39 cellular contexts compared by ENCODE assay signal in genomic region chr7:138658889-138659288, GRCh38. TPM values are rescaled to one million over a fixed set of nuclear protein-coding genes. Genes with fewer than 3 reads are reported as not detected.
"Had no signal": no experiment of that assay in that cellular context is flagged by ENCODE, and none has a peak within 500 bp of the region (broad histone marks: within the 10 kb centered on the region; RNA-seq: fewer than 3 reads in every experiment).

No MANE protein-coding gene starts in this region.

- H3K27ac Mint-ChIP-seq: activated CD4-positive, alpha-beta memory T cell treated with anti-CD3 and anti-CD28 coated beads, Interleukin-2, amount 10 ng/mL, durations not matched to agents 7 days and 5 days; activated CD8-positive, alpha-beta memory T cell treated with anti-CD3 and anti-CD28 coated beads, Interleukin-2, amount 10 ng/mL, durations not matched to agents 7 days and 5 days; activated naive CD4-positive, alpha-beta T cell treated with anti-CD3 and anti-CD28 coated beads, Interleukin-2, amount 10 ng/mL, durations not matched to agents 7 days and 5 days; activated naive CD8-positive, alpha-beta T cell; activated naive CD8-positive, alpha-beta T cell treated with anti-CD3 and anti-CD28 coated beads, Interleukin-2, amount 50 U/mL, for 24 hours had no signal

- ATAC-seq: activated CD8-positive, alpha-beta memory T cell treated with anti-CD3 and anti-CD28 coated beads, Interleukin-2, amount 10 ng/mL, durations not matched to agents 7 days and 5 days; activated naive CD8-positive, alpha-beta T cell treated with anti-CD3 and anti-CD28 coated beads, Interleukin-2, amount 50 U/mL, for 24 hours had no signal

- H3K4me2 ChIP-seq: KMS-11 had no signal

- DNase-seq: activated CD4-positive, alpha-beta memory T cell treated with anti-CD3 and anti-CD28 coated beads, Interleukin-2, amount 10 ng/mL, durations not matched to agents 7 days and 5 days; activated CD4-positive, alpha-beta T cell treated with anti-CD3 and anti-CD28 coated beads for 1 hour; activated CD4-positive, alpha-beta T cell treated with anti-CD3 and anti-CD28 coated beads for 48 hours; activated CD4-positive, CD25-positive, alpha-beta regulatory T cell; activated CD8-positive, alpha-beta memory T cell treated with anti-CD3 and anti-CD28 coated beads for 24 hours; activated CD8-positive, alpha-beta memory T cell treated with anti-CD3 and anti-CD28 coated beads, Interleukin-2, amount 10 ng/mL, durations not matched to agents 7 days and 5 days; activated CD8-positive, alpha-beta memory T cell treated with anti-CD3 and anti-CD28 coated beads, Interleukin-2, amount 50 U/mL, for 48 hours; activated effector memory CD4-positive, alpha-beta T cell treated with Interleukin-2 at 50 U/mL for 16 hours; activated naive CD4-positive, alpha-beta T cell treated with anti-CD3 and anti-CD28 coated beads, Interleukin-2, amount 10 ng/mL, durations not matched to agents 7 days and 5 days; activated naive CD8-positive, alpha-beta T cell treated with anti-CD3 and anti-CD28 coated beads, Interleukin-2, amount 50 U/mL, for 24 hours; activated T-cell treated with anti-CD3 and anti-CD28 coated beads, Interleukin-2, amount 50 U/mL, for 48 hours; amniotic stem cell; aorta; brain microvascular endothelial cell; central memory CD4-positive, alpha-beta T cell; MM.1S; MV-4-11; NCI-H1092; NCI-H1417; NCI-H146; NCI-H187; NCI-H2029 treated with DMSO at 0.1 percent for 48 hours; NCI-H2107; NCI-H2171; NCI-H226; NCI-H446 treated with DMSO at 0.1 percent for 48 hours; NCI-H524; NCI-H69; NK-92 treated with Interleukin-12 subunit alpha and Interleukin-12 subunit beta, amount 100 ng/mL, for 24 hours; Right ventricle myocardium superior; SW 1271; T-helper 1 cell; T-helper 2 cell; T-helper 9 cell had no signal

- H3K27me3 Mint-ChIP-seq: activated naive CD8-positive, alpha-beta T cell had no signal

- H3K36me3 Mint-ChIP-seq: activated CD8-positive, alpha-beta memory T cell treated with anti-CD3 and anti-CD28 coated beads, Interleukin-2, amount 10 ng/mL, durations not matched to agents 7 days and 5 days; activated naive CD4-positive, alpha-beta T cell treated with anti-CD3 and anti-CD28 coated beads, Interleukin-2, amount 10 ng/mL, durations not matched to agents 7 days and 5 days; activated naive CD8-positive, alpha-beta T cell had no signal

- H3K27me3 ChIP-seq: brain microvascular endothelial cell had no signal

- H3K9ac ChIP-seq: KMS-11 had no signal

- H3K27ac ChIP-seq: brain microvascular endothelial cell, KMS-11, VCaP had no signal

- H3K4me3 Mint-ChIP-seq: activated CD4-positive, alpha-beta memory T cell treated with anti-CD3 and anti-CD28 coated beads, Interleukin-2, amount 10 ng/mL, durations not matched to agents 7 days and 5 days; activated CD8-positive, alpha-beta memory T cell treated with anti-CD3 and anti-CD28 coated beads, Interleukin-2, amount 10 ng/mL, durations not matched to agents 7 days and 5 days; activated naive CD4-positive, alpha-beta T cell treated with anti-CD3 and anti-CD28 coated beads, Interleukin-2, amount 10 ng/mL, durations not matched to agents 7 days and 5 days; activated naive CD8-positive, alpha-beta T cell; activated naive CD8-positive, alpha-beta T cell treated with anti-CD3 and anti-CD28 coated beads, Interleukin-2, amount 50 U/mL, for 24 hours had no signal

- H3K36me3 ChIP-seq: brain microvascular endothelial cell had no signal

- H3K9me3 Mint-ChIP-seq: activated CD4-positive, alpha-beta memory T cell treated with anti-CD3 and anti-CD28 coated beads, Interleukin-2, amount 10 ng/mL, durations not matched to agents 7 days and 5 days; activated naive CD4-positive, alpha-beta T cell treated with anti-CD3 and anti-CD28 coated beads, Interleukin-2, amount 10 ng/mL, durations not matched to agents 7 days and 5 days; activated naive CD8-positive, alpha-beta T cell treated with anti-CD3 and anti-CD28 coated beads, Interleukin-2, amount 50 U/mL, for 24 hours had no signal

RNA-seq across cellular contexts. Expression of gene SVOPL, which starts 42.3 kb away (rescaled TPM):
- total RNA-seq: activated CD4-positive, alpha-beta memory T cell treated with anti-CD3 and anti-CD28 coated beads, Interleukin-2, amount 10 ng/mL, durations not matched to agents 7 days and 5 days; activated CD8-positive, alpha-beta memory T cell treated with anti-CD3 and anti-CD28 coated beads, Interleukin-2, amount 10 ng/mL, durations not matched to agents 7 days and 5 days; aorta; LHCN-M2; OCI-LY7; Right ventricle myocardium superior had no signal
